5 cellular contexts compared by ENCODE assay signal in the genomic region with DNA sequence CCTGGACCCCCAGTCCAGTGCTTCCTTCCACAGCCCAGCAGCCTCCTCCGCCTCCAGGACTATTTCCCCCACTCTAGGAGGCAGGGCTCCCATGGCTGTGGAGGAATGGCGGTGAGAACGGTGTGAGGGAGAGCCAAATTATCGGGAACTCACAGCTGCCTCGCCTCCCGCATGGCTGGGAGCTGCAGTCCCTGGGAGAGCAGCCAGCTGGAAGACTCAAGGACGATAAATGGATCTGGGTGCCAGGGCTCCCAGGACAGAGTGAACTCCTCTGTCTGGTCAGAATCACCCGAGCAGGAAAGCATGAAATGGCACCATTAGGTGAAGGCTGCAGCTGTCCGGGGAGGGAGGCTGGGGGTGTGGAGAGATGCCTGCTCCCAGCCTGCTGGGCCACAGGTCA. TPM values are rescaled to one million over a fixed set of nuclear protein-coding genes. Genes with fewer than 3 reads are reported as not detected.
"Had no signal": no experiment of that assay in that cellular context is flagged by ENCODE, and none has a peak within 500 bp of the region (broad histone marks: within the 10 kb centered on the region; RNA-seq: fewer than 3 reads in every experiment).

No MANE protein-coding gene starts in this region.

RNA-seq across cellular contexts. Expression of a gene that starts 32.6 kb away (rescaled TPM):
- total RNA-seq: GM23248, H4, HepG2, HFFc6 had no signal
- polyA plus RNA-seq: GM23248, HepG2, IgD-negative memory B cell had no signal
